Comparison of ENCODE assay signal across 15 cellular contexts in genomic region chr5:149152317-149152746, GRCh38. TPM values are rescaled to one million over a fixed set of nuclear protein-coding genes. Genes with fewer than 3 reads are reported as not detected.
DNase-seq lines count a peak whose midpoint lies in the region; ATAC-seq and TF ChIP-seq lines count a peak whose summit lies in the region.
"Had no signal": no experiment of that assay in that cellular context is flagged by ENCODE, and none has a peak within 500 bp of the region (broad histone marks: within the 10 kb centered on the region; RNA-seq: fewer than 3 reads in every experiment).

No MANE protein-coding gene starts in this region.

- WGBS in right lobe of liver (ENCODE audit: insufficient coverage, low coverage, low lambda C conversion rate, missing lambda C conversion rate): 15% methylated on average over 2 of the region's 2 CpGs

- no peaks in the 10 kb centered on the region for H3K36me3 Mint-ChIP-seq in nephron progenitor cell (ENCODE audit: low read depth)

- TF ChIP-seq POLR2A in breast epithelium (IDR thresholded peaks at IDR 0.05) (no peak), right lobe of liver (IDR thresholded peaks at IDR 0.05) (peak; percentile 61)

- H3K4me1 ChIP-seq in breast epithelium: no peaks in the 10 kb centered on the region
- H3K4me1 ChIP-seq in right lobe of liver: peaks cover 0 to 98% (median 43%) of the 10 kb centered on the region in 4 donors

- intact Hi-C loops in breast epithelium (cut with DNase I; ENCODE audit: low total_unique reads) (loop anchor here (10.0 kb wide), 1 partner anchor 72 kb away; no protein-coding TSS in a partner anchor), right lobe of liver (cut with DNase I) (no loop called here)

- no peaks in the 10 kb centered on the region for H3K36me3 ChIP-seq in breast epithelium
- H3K36me3 ChIP-seq in right lobe of liver: no peaks in the 10 kb centered on the region
- H3K36me3 ChIP-seq: Peyer's patch had no signal

- H3K27ac Mint-ChIP-seq in nephron progenitor cell: no peak overlapping the region
- H3K27ac Mint-ChIP-seq: activated T-cell treated with anti-CD3 and anti-CD28 coated beads, Interleukin-2, amount 50 U/mL, for 24 hours; B cell had no signal

- peak; percentile 57 to 82 (median 68) for ATAC-seq in right lobe of liver
- ATAC-seq: left colon had no signal

- in situ Hi-C loops in ACHN (cut with HindIII; ENCODE audit: low pct_ligation_motif_present, low pct_unique_long_range_greater_than_20kb, low sequenced_read_pairs): no loop called here
- in situ Hi-C loops in GM13977 (cut with MboI; ENCODE audit: low pct_unique_long_range_greater_than_20kb, low sequenced_read_pairs, unreplicated experiment): no loop called here

- TF ChIP-seq CTCF in breast epithelium (IDR thresholded peaks at IDR 0.05) (no peak), right lobe of liver (IDR thresholded peaks at IDR 0.05) (no peak), GM13977 (IDR thresholded peaks at IDR 0.05; ENCODE audit: extremely low read depth, insufficient read depth, missing control alignments) (no peak), nephron progenitor cell (IDR thresholded peaks at IDR 0.05) (no peak)

- H3K9me3 Mint-ChIP-seq in nephron progenitor cell: no peaks in the 10 kb centered on the region
- H3K9me3 Mint-ChIP-seq: activated T-cell treated with anti-CD3 and anti-CD28 coated beads, Interleukin-2, amount 50 U/mL, for 24 hours had no signal

- peak overlapping the region; percentile 8 to 86 for H3K27ac ChIP-seq in breast epithelium
- H3K27ac ChIP-seq in right lobe of liver: peak overlapping the region; percentile 82 to 90 (median 83)
- H3K27ac ChIP-seq: KMS-11, Peyer's patch had no signal

- H3K27me3 ChIP-seq in breast epithelium: no peaks in the 10 kb centered on the region
- H3K27me3 ChIP-seq in right lobe of liver: no peaks in the 10 kb centered on the region
- H3K27me3 ChIP-seq: Peyer's patch had no signal

- H3K4me3 Mint-ChIP-seq in nephron progenitor cell: no peak overlapping the region
- H3K4me3 Mint-ChIP-seq: activated T-cell treated with anti-CD3 and anti-CD28 coated beads, Interleukin-2, amount 50 U/mL, for 24 hours; B cell had no signal

- no peaks in the 10 kb centered on the region for H3K9me3 ChIP-seq in breast epithelium
- H3K9me3 ChIP-seq in right lobe of liver: no peaks in the 10 kb centered on the region
- H3K9me3 ChIP-seq: Peyer's patch had no signal

- peak; percentile 65 for DNase-seq in ACHN
- DNase-seq in HT-29 (ENCODE audit: low spot score): peak; percentile 71
- DNase-seq in breast epithelium (ENCODE audit: low spot score in 2 of 2): no peak
- DNase-seq in right lobe of liver: peak in 1 of 3 donors; percentile 77
- DNase-seq in GM13977 (ENCODE audit: low spot score): no peak
- no peak for DNase-seq in NCI-H1048 (lab: John Stamatoyannopoulos, UW)
- DNase-seq in nephron progenitor cell: no peak
- no peak for DNase-seq in cerebellar cortex (ENCODE audit: low spot score)
- DNase-seq: activated T-cell treated with anti-CD3 and anti-CD28 coated beads, Interleukin-2, amount 50 U/mL, for 24 hours; GDM1; left colon; NCI-H2107; Peyer's patch had no signal

- peaks cover 12% of the 10 kb centered on the region for H3K4me1 Mint-ChIP-seq in nephron progenitor cell
- H3K4me1 Mint-ChIP-seq: B cell had no signal

- H3K4me3 ChIP-seq in breast epithelium: no peak overlapping the region
- no peak overlapping the region for H3K4me3 ChIP-seq in right lobe of liver
- H3K4me3 ChIP-seq: Peyer's patch had no signal

- peaks cover 7% of the 10 kb centered on the region for H3K27me3 Mint-ChIP-seq in nephron progenitor cell (ENCODE audit: low read depth, poor library complexity)

RNA-seq across cellular contexts. Expression of gene ABLIM3, which starts 11.0 kb away (rescaled TPM):
- 13.6 and 20.7 TPM in 2 replicates for total RNA-seq in HT-29 (2014; rRNA removed; shearing (Covaris generic))
- 10 to 100 TPM; 26.3 to 61.9 (median 57.4) TPM for total RNA-seq in breast epithelium
- total RNA-seq in right lobe of liver: 100 to 1,000 TPM in 4 of 6 experiments, 10 to 100 TPM in 2; 85.8 to 180 (median 125) TPM
- total RNA-seq: B cell had no signal

Comparison
In these comparisons a context has a peak if more than half of its experiments do, and no peak if none do; other contexts are left out.
1. DNase-seq: peak in ACHN (single experiment) and HT-29 (single experiment); none in breast epithelium (0 of 2), GM13977 (single experiment), NCI-H1048 (single experiment), nephron progenitor cell (single experiment) and cerebellar cortex (single experiment).